ENCODE assay signal across 17 cellular contexts in genomic region chr1:198906739-198907422, GRCh38.
DNase-seq lines count a peak whose midpoint lies in the region; ATAC-seq and TF ChIP-seq lines count a peak whose summit lies in the region.
"Had no signal": no experiment of that assay in that cellular context is flagged by ENCODE, and none has a peak within 500 bp of the region (broad histone marks: within the 10 kb centered on the region; RNA-seq: fewer than 3 reads in every experiment).

No MANE protein-coding gene starts in this region.

- 59% methylated on average over 4 of the region's 4 CpGs for WGBS in mammary epithelial cell (ENCODE audit: low coverage, missing lambda C conversion rate)
- no CpG with 5 or more reads among the region's 4 CpGs for WGBS in trophoblast cell (ENCODE audit: extremely low coverage, insufficient coverage, insufficient read length)

- intact Hi-C loops in A673 (cut with micrococcal nuclease; ENCODE audit: unreplicated experiment): no loop called here
- intact Hi-C loops in mammary epithelial cell (cut with micrococcal nuclease): loop anchor here (10.0 kb wide), 1 partner anchor 518 kb away; no protein-coding TSS in a partner anchor
- intact Hi-C loops in CD14-positive monocyte (cut with micrococcal nuclease): no loop called here

- H2AK5ac ChIP-seq in trophoblast cell (ENCODE audit: low read length): no peak overlapping the region

- ATAC-seq in DND-41 (ENCODE audit: insufficient read depth, low read depth) (peak; percentile 1; the same call in 1 of the 3 replicates), HG03460 (IDR thresholded peaks at IDR 0.05; ENCODE audit: unreplicated experiment) (peak; percentile 52)
- ATAC-seq in stimulated activated effector memory CD8-positive, alpha-beta T cell treated with anti-CD3 and anti-CD28 coated beads, Interleukin-12 subunit alpha, Interleukin-12 subunit beta, amount 100 ng/mL, for 72 hours: no peak
- ATAC-seq: SK-N-SH treated with all-trans-retinoic acid at 6 μM for 48 hours had no signal

- H3K27ac Mint-ChIP-seq in CD14-positive monocyte: no peak overlapping the region
- H3K27ac Mint-ChIP-seq in stimulated activated effector memory CD8-positive, alpha-beta T cell treated with anti-CD3 and anti-CD28 coated beads, Interleukin-12 subunit alpha, Interleukin-12 subunit beta, amount 100 ng/mL, for 72 hours: no peak overlapping the region
- H3K27ac Mint-ChIP-seq: activated CD8-positive, alpha-beta memory T cell treated with anti-CD3 and anti-CD28 coated beads, Interleukin-2, amount 10 ng/mL, durations not matched to agents 7 days and 5 days had no signal

- H4K8ac ChIP-seq in trophoblast cell (ENCODE audit: low read depth, low read length): no peak overlapping the region

- H3K9ac ChIP-seq in DND-41 (ENCODE audit: low read depth, low read length): no peak overlapping the region
- H3K9ac ChIP-seq in mammary epithelial cell (ENCODE audit: insufficient read depth, low read length): no peak overlapping the region
- H3K9ac ChIP-seq in trophoblast cell (ENCODE audit: low read length): no peak overlapping the region

- CTCF ChIA-PET in A673 (lab: Charles Lee) (interaction anchor here (0.5 kb wide), 1 partner anchor 1399 kb away, joined by 3 read pairs; no protein-coding TSS in a partner anchor), mammary epithelial cell (lab: Charles Lee; ENCODE audit: low non-redundant PET) (no interaction called here)

- peaks cover 12% of the 10 kb centered on the region for H3K4me1 Mint-ChIP-seq in CD14-positive monocyte
- H3K4me1 Mint-ChIP-seq in stimulated activated effector memory CD8-positive, alpha-beta T cell treated with anti-CD3 and anti-CD28 coated beads, Interleukin-12 subunit alpha, Interleukin-12 subunit beta, amount 100 ng/mL, for 72 hours: no peaks in the 10 kb centered on the region

- TF ChIP-seq CTCF in A673 (conservative IDR thresholded peaks at IDR 0.05; ENCODE audit: low read depth, low read length): no peak
- TF ChIP-seq CTCF in DND-41 (IDR thresholded peaks at IDR 0.05; ENCODE audit: borderline replicate concordance, extremely low read depth, low read length, poor library complexity, severe bottlenecking): no peak
- TF ChIP-seq CTCF in mammary epithelial cell (conservative IDR thresholded peaks at IDR 0.05 in 1 of 2, IDR thresholded peaks at IDR 0.05 in 1 of 2; ENCODE audit: extremely low read depth in 1 of 2, insufficient read depth in 1 of 2, low read depth in 1 of 2, low read length in 2 of 2): no peak
- no peak for TF ChIP-seq CTCF in CD14-positive monocyte (IDR thresholded peaks at IDR 0.05)

- in situ Hi-C loops in mammary epithelial cell (cut with MboI; ENCODE audit: low sequenced_read_pairs in 2 of 2): no loop called here

- peak overlapping the region; percentile 60 for H3K27ac ChIP-seq in A673 (ENCODE audit: low read depth, low read length, poor library complexity, severe bottlenecking)
- H3K27ac ChIP-seq in DND-41 (ENCODE audit: low read length): peak overlapping the region; percentile 5
- H3K27ac ChIP-seq in mammary epithelial cell (ENCODE audit: insufficient read depth, low read depth, low read length): peak overlapping the region; percentile 25
- H3K27ac ChIP-seq in trophoblast cell (ENCODE audit: low read depth, low read length): no peak overlapping the region
- H3K27ac ChIP-seq: epithelial cell of prostate had no signal

- peaks cover 2% of the 10 kb centered on the region for H3K79me1 ChIP-seq in trophoblast cell (ENCODE audit: low read length)

- H4K20me1 ChIP-seq in DND-41 (ENCODE audit: insufficient read depth, low read length): peaks cover 83% of the 10 kb centered on the region
- H4K20me1 ChIP-seq in mammary epithelial cell (ENCODE audit: insufficient read depth, low read length): no peaks in the 10 kb centered on the region

- no peak overlapping the region for H2AFZ ChIP-seq in DND-41 (ENCODE audit: low read depth, low read length)
- H2AFZ ChIP-seq in mammary epithelial cell (ENCODE audit: low read depth, low read length): no peak overlapping the region
- H2AFZ ChIP-seq in trophoblast cell (ENCODE audit: insufficient read depth, low read length, poor library complexity): no peak overlapping the region

- no peak overlapping the region for H2BK120ac ChIP-seq in trophoblast cell (ENCODE audit: insufficient read depth, low read length, poor library complexity)

- H3K9me3 ChIP-seq in A673 (ENCODE audit: low read depth, low read length, poor library complexity, severe bottlenecking) (no peaks in the 10 kb centered on the region), DND-41 (ENCODE audit: insufficient read depth, low read length, severe bottlenecking) (no peaks in the 10 kb centered on the region), mammary epithelial cell (replicated peaks; ENCODE audit: insufficient read depth, low read length) (no peaks in the 10 kb centered on the region), trophoblast cell (ENCODE audit: insufficient read depth, low read depth, low read length) (no peaks in the 10 kb centered on the region)

- peaks cover 0 to 8% (median 0%) of the 10 kb centered on the region in 7 donors for H3K9me3 Mint-ChIP-seq in CD14-positive monocyte
- H3K9me3 Mint-ChIP-seq in stimulated activated effector memory CD8-positive, alpha-beta T cell treated with anti-CD3 and anti-CD28 coated beads, Interleukin-12 subunit alpha, Interleukin-12 subunit beta, amount 100 ng/mL, for 72 hours: no peaks in the 10 kb centered on the region

- H3K4me2 ChIP-seq in DND-41 (ENCODE audit: insufficient read depth, low read length): peak overlapping the region; percentile 37; the same call in 1 of the 2 replicates
- peak overlapping the region; percentile 49 for H3K4me2 ChIP-seq in mammary epithelial cell (ENCODE audit: insufficient read depth, low read depth, low read length)
- H3K4me2 ChIP-seq in trophoblast cell (ENCODE audit: low read length): no peak overlapping the region

- dilution Hi-C loops in mammary epithelial cell (cut with HindIII; ENCODE audit: low sequenced_read_pairs): no loop called here

- no peak overlapping the region for H3K4me3 Mint-ChIP-seq in CD14-positive monocyte
- no peak overlapping the region for H3K4me3 Mint-ChIP-seq in stimulated activated effector memory CD8-positive, alpha-beta T cell treated with anti-CD3 and anti-CD28 coated beads, Interleukin-12 subunit alpha, Interleukin-12 subunit beta, amount 100 ng/mL, for 72 hours
- H3K4me3 Mint-ChIP-seq: activated CD8-positive, alpha-beta memory T cell treated with anti-CD3 and anti-CD28 coated beads, Interleukin-2, amount 10 ng/mL, durations not matched to agents 7 days and 5 days had no signal

- POLR2A ChIA-PET in A673 (lab: Charles Lee; ENCODE audit: low non-redundant PET): no interaction called here

- no peak overlapping the region for H3K14ac ChIP-seq in trophoblast cell (ENCODE audit: low read length)

- no peak overlapping the region for H4K12ac ChIP-seq in trophoblast cell (ENCODE audit: low read depth, low read length)

- H3K36me3 Mint-ChIP-seq in CD14-positive monocyte: peaks cover 0 to 12% of the 10 kb centered on the region in 2 donors
- H3K36me3 Mint-ChIP-seq in stimulated activated effector memory CD8-positive, alpha-beta T cell treated with anti-CD3 and anti-CD28 coated beads, Interleukin-12 subunit alpha, Interleukin-12 subunit beta, amount 100 ng/mL, for 72 hours: no peaks in the 10 kb centered on the region

- no peak overlapping the region for H3K4me3 ChIP-seq in A673 (ENCODE audit: low read depth, low read length, poor library complexity, severe bottlenecking)
- no peak overlapping the region for H3K4me3 ChIP-seq in DND-41 (ENCODE audit: low read depth in 1 of 2, low read length in 2 of 2)
- H3K4me3 ChIP-seq in mammary epithelial cell (replicated peaks in 1 of 3; ENCODE audit: insufficient read depth in 1 of 3, low read depth in 2 of 3, low read length in 3 of 3): peak overlapping the region in 1 of 3 experiments; percentile 9
- no peak overlapping the region for H3K4me3 ChIP-seq in trophoblast cell (ENCODE audit: low read depth, low read length)

- no peak overlapping the region for H3K4ac ChIP-seq in trophoblast cell (ENCODE audit: low read depth, low read length)

- H3K18ac ChIP-seq in trophoblast cell (ENCODE audit: low read length): no peak overlapping the region

- H2BK5ac ChIP-seq in trophoblast cell (ENCODE audit: low read depth, low read length, poor library complexity): no peak overlapping the region

- H3K36me3 ChIP-seq in A673 (ENCODE audit: insufficient read depth, low read length, poor library complexity, severe bottlenecking): peaks cover 25% of the 10 kb centered on the region
- peaks cover 97% of the 10 kb centered on the region for H3K36me3 ChIP-seq in DND-41 (ENCODE audit: insufficient read depth, low read length)
- peaks cover 2% of the 10 kb centered on the region for H3K36me3 ChIP-seq in mammary epithelial cell (ENCODE audit: insufficient read depth, low read length)
- H3K36me3 ChIP-seq in trophoblast cell (ENCODE audit: control insufficient read depth in 1 of 2, insufficient read depth in 2 of 2, low read length in 2 of 2): no peaks in the 10 kb centered on the region

- H3K4me1 ChIP-seq in A673 (ENCODE audit: insufficient read depth, low read length, poor library complexity, severe bottlenecking): peaks cover 96% of the 10 kb centered on the region
- H3K4me1 ChIP-seq in DND-41 (ENCODE audit: insufficient read depth, low read length): peaks cover 98% of the 10 kb centered on the region
- peaks cover 40% of the 10 kb centered on the region for H3K4me1 ChIP-seq in mammary epithelial cell (ENCODE audit: insufficient read depth, low read length)
- H3K4me1 ChIP-seq in trophoblast cell (ENCODE audit: control insufficient read depth in 1 of 2, insufficient read depth in 2 of 2, low read length in 2 of 2): peaks cover 0 to 4% of the 10 kb centered on the region in 2 experiments

- H4K91ac ChIP-seq in trophoblast cell (ENCODE audit: low read depth, low read length): no peak overlapping the region

- H2BK12ac ChIP-seq in trophoblast cell (ENCODE audit: low read length): no peak overlapping the region

- BruUV-seq in A673 (replicated peaks; lab: Mats Ljungman, UMichigan): no TSS peak
- no TSS peak for BruUV-seq in mammary epithelial cell (replicated peaks; lab: Mats Ljungman, UMichigan)

- H3K23ac ChIP-seq in trophoblast cell (ENCODE audit: low read length): no peak overlapping the region

- H3K27me3 ChIP-seq in A673 (replicated peaks; ENCODE audit: insufficient read depth, low read depth, low read length, poor library complexity) (no peaks in the 10 kb centered on the region), DND-41 (ENCODE audit: insufficient read depth, low read length, poor library complexity) (no peaks in the 10 kb centered on the region), mammary epithelial cell (ENCODE audit: insufficient read depth, low read length) (no peaks in the 10 kb centered on the region), trophoblast cell (ENCODE audit: insufficient read depth, low read length) (no peaks in the 10 kb centered on the region)

- H3K79me2 ChIP-seq in DND-41 (ENCODE audit: insufficient read depth, low read length): peaks cover 100% of the 10 kb centered on the region
- H3K79me2 ChIP-seq in mammary epithelial cell (ENCODE audit: insufficient read depth, low read length): peaks cover 82% of the 10 kb centered on the region
- no peaks in the 10 kb centered on the region for H3K79me2 ChIP-seq in trophoblast cell (ENCODE audit: control insufficient read depth, insufficient read depth, low read length, poor library complexity)

- H3K27me3 Mint-ChIP-seq in CD14-positive monocyte (ENCODE audit: low read depth in 3 of 3): no peaks in the 10 kb centered on the region

- DNase-seq in A673 (ENCODE audit: low spot score) (no peak), DND-41 (no peak), mammary epithelial cell (no peak), CD14-positive monocyte (ENCODE audit: low spot score) (no peak), foreskin melanocyte (no peak), trophoblast cell (no peak)
- DNase-seq in stimulated activated effector memory CD8-positive, alpha-beta T cell treated with anti-CD3 and anti-CD28 coated beads, Interleukin-12 subunit alpha, Interleukin-12 subunit beta, amount 100 ng/mL, for 72 hours (ENCODE audit: low spot score in 2 of 2): no peak
- DNase-seq: activated CD8-positive, alpha-beta memory T cell treated with anti-CD3 and anti-CD28 coated beads, Interleukin-2, amount 10 ng/mL, durations not matched to agents 7 days and 5 days; amniotic stem cell; NCI-H1694 treated with DMSO at 0.1 percent for 48 hours; NCI-H524; nucleus accumbens; small intestine; stimulated activated naive CD4-positive, alpha-beta T cell treated with Interleukin-2 at 50 U/mL for 16 hours had no signal
